ENCODE assay signal across 9 cellular contexts in the genomic region with DNA sequence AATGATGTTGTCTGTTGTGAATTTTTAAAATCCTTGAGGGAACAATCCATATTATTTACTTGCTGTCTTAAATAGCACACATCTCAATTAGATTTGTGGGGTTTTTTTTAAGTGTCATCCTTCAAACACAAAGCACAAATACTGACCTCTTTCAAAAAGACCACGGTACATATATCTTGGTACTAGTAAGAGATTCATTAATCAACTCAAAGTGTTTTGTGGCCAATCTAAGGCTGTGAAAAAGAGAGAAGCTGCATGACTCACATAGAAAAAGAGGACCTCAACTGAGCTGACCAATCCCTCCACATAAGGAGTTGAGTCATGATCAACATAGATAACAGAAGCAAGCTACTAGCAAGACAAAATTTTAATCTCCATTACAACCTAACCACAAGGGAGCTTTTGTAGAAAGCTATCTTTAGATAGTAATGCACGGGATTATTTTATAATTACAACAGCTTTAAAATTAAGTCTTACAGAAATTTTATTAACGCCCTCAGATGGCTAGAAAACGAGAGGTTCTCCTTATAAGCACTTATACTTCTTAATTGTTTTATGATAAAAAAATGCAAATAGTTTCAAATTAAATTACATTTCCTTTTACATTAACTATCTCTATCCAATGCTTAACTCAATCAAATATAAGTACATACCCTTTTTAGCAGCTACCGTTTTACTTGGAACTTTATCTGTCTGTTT.
DNase-seq lines count a peak whose midpoint lies in the region; ATAC-seq, FAIRE-seq and TF ChIP-seq lines count a peak whose summit lies in the region.
"Had no signal": no experiment of that assay in that cellular context is flagged by ENCODE, and none has a peak within 500 bp of the region (broad histone marks: within the 10 kb centered on the region; RNA-seq: fewer than 3 reads in every experiment).

No MANE protein-coding gene starts in this region.

- H3K4me1 ChIP-seq in foreskin keratinocyte (no peaks in the 10 kb centered on the region), smooth muscle cell (ENCODE audit: low read depth) (peaks cover 16% of the 10 kb centered on the region)

- peak overlapping the region; percentile 71 for H3K4me2 ChIP-seq in smooth muscle cell

- peak overlapping the region; percentile 20 for H3K9ac ChIP-seq in smooth muscle cell (ENCODE audit: low read depth)

- WGBS in smooth muscle cell (ENCODE audit: low lambda C conversion rate), result 15% methylated on average over 5 of the region's 5 CpGs

- FAIRE-seq in H54 (lab: Jason Lieb, UNC) (peak; percentile 97), RCC 7860 (lab: Jason Lieb, UNC) (peak; percentile 97)

- no peak for TF ChIP-seq POLR2A in H54 (IDR thresholded peaks at IDR 0.05; ENCODE audit: low read depth, low read length)

- DNase-seq in H54 (ENCODE audit: insufficient read length, low spot score) (no peak), RCC 7860 (ENCODE audit: low spot score) (peak; percentile 80), foreskin keratinocyte (peak in 1 of 2 donors; percentile 52), smooth muscle cell (lab: John Stamatoyannopoulos, UW; ENCODE audit: unreplicated experiment) (no peak), SK-N-DZ (ENCODE audit: low spot score) (no peak), caudate nucleus (lab: John Stamatoyannopoulos, UW) (no peak)
- DNase-seq: effector CD8-positive, alpha-beta T cell; RPMI8226 had no signal

- TF ChIP-seq CTCF in foreskin keratinocyte (conservative IDR thresholded peaks at IDR 0.05) (no peak), smooth muscle cell (IDR thresholded peaks at IDR 0.05; ENCODE audit: borderline replicate concordance, insufficient read depth, poor library complexity, severe bottlenecking) (no peak)

- no peaks in the 10 kb centered on the region for H3K9me3 ChIP-seq in smooth muscle cell (replicated peaks; ENCODE audit: low read depth)

- H3K27ac ChIP-seq in foreskin keratinocyte (no peak overlapping the region), smooth muscle cell (ENCODE audit: low read depth) (peak overlapping the region; percentile 78), caudate nucleus (ENCODE audit: low read depth, low read length) (no peak overlapping the region)

- H3K4me3 ChIP-seq in smooth muscle cell, result no peak overlapping the region

- H3F3A ChIP-seq in smooth muscle cell (ENCODE audit: low read depth), result peaks cover 33% of the 10 kb centered on the region

- peaks cover 19% of the 10 kb centered on the region for H4K20me1 ChIP-seq in smooth muscle cell (ENCODE audit: low read depth)

- no peaks in the 10 kb centered on the region for H3K79me2 ChIP-seq in smooth muscle cell (ENCODE audit: low read depth)

- H3K36me3 ChIP-seq in smooth muscle cell (ENCODE audit: low read depth), result peaks cover 11% of the 10 kb centered on the region

- H3K27me3 ChIP-seq in foreskin keratinocyte (no peaks in the 10 kb centered on the region), smooth muscle cell (ENCODE audit: low read depth) (no peaks in the 10 kb centered on the region)

- no peak overlapping the region for H2AFZ ChIP-seq in smooth muscle cell (ENCODE audit: low read depth)

- peak; percentile 86 for ATAC-seq in foreskin keratinocyte
- ATAC-seq in GM19324 (IDR thresholded peaks at IDR 0.05; ENCODE audit: low FRiP score, unreplicated experiment), result no peak
